8 cellular contexts compared by ENCODE assay signal in the genomic region with DNA sequence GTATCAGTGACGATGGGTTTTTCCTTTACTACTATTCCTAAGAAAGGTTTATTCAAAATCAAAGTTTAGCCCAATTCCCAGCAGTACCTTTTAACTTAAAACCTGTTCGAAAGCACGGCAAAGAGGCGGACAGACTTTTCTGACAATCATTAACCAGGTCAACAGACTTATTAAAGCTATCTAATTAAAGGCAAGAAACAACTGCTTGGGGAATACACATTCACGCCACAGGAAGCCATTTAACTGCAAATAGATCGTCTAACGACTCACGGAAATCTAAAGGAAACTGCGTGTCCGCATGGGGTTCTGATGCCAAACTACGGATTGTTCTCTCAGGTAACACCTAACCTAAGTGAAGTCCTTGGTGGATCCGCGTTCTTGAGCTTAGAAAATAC. TPM values are rescaled to one million over a fixed set of nuclear protein-coding genes. Genes with fewer than 3 reads are reported as not detected.
DNase-seq lines count a peak whose midpoint lies in the region; ATAC-seq and TF ChIP-seq lines count a peak whose summit lies in the region.

No MANE protein-coding gene starts in this region.

- CTCF ChIA-PET in activated CD4-positive, alpha-beta T cell treated with anti-CD3 and anti-CD28 coated beads, Interleukin-2, amount 10 ng/mL, durations not matched to agents 7 days and 5 days (lab: Charles Lee): interaction anchor here (0.6 kb wide), 1 partner anchor 367 kb away, joined by 3 read pairs; no protein-coding TSS in a partner anchor
- CTCF ChIA-PET in T-cell (lab: Charles Lee): interaction anchor here in 1 of 2 donors (1.5 kb wide), 1 partner anchor 75 kb away, joined by 3 read pairs; no protein-coding TSS in a partner anchor

- H3K27me3 Mint-ChIP-seq in activated CD4-positive, alpha-beta T cell treated with anti-CD3 and anti-CD28 coated beads, Interleukin-2, amount 10 ng/mL, durations not matched to agents 7 days and 5 days: peaks cover 3% of the 10 kb centered on the region
- no peaks in the 10 kb centered on the region for H3K27me3 Mint-ChIP-seq in T-cell

- no peaks in the 10 kb centered on the region for H3K27me3 ChIP-seq in rectal smooth muscle tissue (ENCODE audit: control insufficient read depth, insufficient read depth, low read length)

- peaks cover 34% of the 10 kb centered on the region for H3K4me1 Mint-ChIP-seq in activated CD4-positive, alpha-beta T cell treated with anti-CD3 and anti-CD28 coated beads, Interleukin-2, amount 10 ng/mL, durations not matched to agents 7 days and 5 days
- peaks cover 39 to 43% (median 43%) of the 10 kb centered on the region in 3 donors for H3K4me1 Mint-ChIP-seq in T-cell

- TF ChIP-seq CTCF in fibroblast of villous mesenchyme (IDR thresholded peaks at IDR 0.05; ENCODE audit: insufficient read depth, low read depth, low read length): no peak

- H3K4me3 Mint-ChIP-seq in activated CD4-positive, alpha-beta T cell treated with anti-CD3 and anti-CD28 coated beads, Interleukin-2, amount 10 ng/mL, durations not matched to agents 7 days and 5 days: peak overlapping the region; percentile 91
- H3K4me3 Mint-ChIP-seq in T-cell: peak overlapping the region; percentile 96 to 99 (median 98)

- H3K9me3 Mint-ChIP-seq in activated CD4-positive, alpha-beta T cell treated with anti-CD3 and anti-CD28 coated beads, Interleukin-2, amount 10 ng/mL, durations not matched to agents 7 days and 5 days: no peaks in the 10 kb centered on the region
- no peaks in the 10 kb centered on the region for H3K9me3 Mint-ChIP-seq in T-cell

- H3K4me1 ChIP-seq in rectal smooth muscle tissue (ENCODE audit: control insufficient read depth, insufficient read depth, low read length): peaks cover 4% of the 10 kb centered on the region

- H3K36me3 ChIP-seq in rectal smooth muscle tissue (ENCODE audit: control insufficient read depth, insufficient read depth, low read length): no peaks in the 10 kb centered on the region

- peak overlapping the region; percentile 94 for H3K27ac ChIP-seq in rectal smooth muscle tissue (ENCODE audit: low read depth, low read length)

- DNase-seq in activated CD4-positive, alpha-beta T cell treated with anti-CD3 and anti-CD28 coated beads, Interleukin-2, amount 10 ng/mL, durations not matched to agents 7 days and 5 days: no peak
- DNase-seq in activated CD4-positive, alpha-beta T cell treated with anti-CD3 and anti-CD28 coated beads, Interleukin-2, amount 50 U/mL, for 1 hour: no peak
- DNase-seq in T-cell (no peak), fibroblast of villous mesenchyme (ENCODE audit: low read depth) (no peak), NCI-H2029 (lab: John Stamatoyannopoulos, UW) (no peak), hepatic stellate cell (ENCODE audit: low spot score) (no peak)

- POLR2A ChIA-PET in activated CD4-positive, alpha-beta T cell treated with anti-CD3 and anti-CD28 coated beads, Interleukin-2, amount 10 ng/mL, durations not matched to agents 7 days and 5 days (lab: Charles Lee): interaction anchor here (0.6 to 0.8 kb wide), 2 partner anchors 28 to 88 kb away, joined by 3 to 5 read pairs; a partner anchor contains a TSS
- POLR2A ChIA-PET in T-cell (lab: Charles Lee): interaction anchor here (0.5 to 1.0 kb wide), 3 partner anchors 232 to 269 kb away, joined by 3 read pairs; no protein-coding TSS in a partner anchor

- H3K9ac ChIP-seq in rectal smooth muscle tissue (ENCODE audit: low read length): peak overlapping the region; percentile 61

- H3K4me3 ChIP-seq in fibroblast of villous mesenchyme (ENCODE audit: low read depth, low read length) (peak overlapping the region; percentile 87), rectal smooth muscle tissue (ENCODE audit: low read length) (peak overlapping the region; percentile 99)

- peak; percentile 5 for ATAC-seq in HG02884 (IDR thresholded peaks at IDR 0.05; ENCODE audit: unreplicated experiment)
- ATAC-seq in T-cell (replicated peaks in 1 of 4): peak; percentile 30 to 41 (median 36)

- peak overlapping the region; percentile 89 for H3K27ac Mint-ChIP-seq in activated CD4-positive, alpha-beta T cell treated with anti-CD3 and anti-CD28 coated beads, Interleukin-2, amount 10 ng/mL, durations not matched to agents 7 days and 5 days
- H3K27ac Mint-ChIP-seq in T-cell: peak overlapping the region; percentile 96 to 98

- H3K36me3 Mint-ChIP-seq in activated CD4-positive, alpha-beta T cell treated with anti-CD3 and anti-CD28 coated beads, Interleukin-2, amount 10 ng/mL, durations not matched to agents 7 days and 5 days (ENCODE audit: low read depth): no peaks in the 10 kb centered on the region
- H3K36me3 Mint-ChIP-seq in T-cell: no peaks in the 10 kb centered on the region

RNA-seq across cellular contexts. Expression of gene USP53, which starts 0.7 kb away (rescaled TPM):
- total RNA-seq in activated CD4-positive, alpha-beta T cell treated with anti-CD3 and anti-CD28 coated beads, Interleukin-2, amount 10 ng/mL, durations not matched to agents 7 days and 5 days: 1 to 10 TPM; 6.7 to 6.9 TPM
- total RNA-seq in T-cell (10 to 100 TPM; 17.3 to 26.4 (median 21.2) TPM), fibroblast of villous mesenchyme (72.2 and 148 TPM in 2 replicates)
